Comparison of ENCODE assay signal across 10 cellular contexts in genomic region chr12:122318607-122319311, GRCh38. TPM values are rescaled to one million over a fixed set of nuclear protein-coding genes. Genes with fewer than 3 reads are reported as not detected.
DNase-seq lines count a peak whose midpoint lies in the region; ATAC-seq, FAIRE-seq and TF ChIP-seq lines count a peak whose summit lies in the region.
"Had no signal": no experiment of that assay in that cellular context is flagged by ENCODE, and none has a peak within 500 bp of the region (broad histone marks: within the 10 kb centered on the region; RNA-seq: fewer than 3 reads in every experiment).

No MANE protein-coding gene starts in this region.

- H3K9me3 ChIP-seq in SJSA1 (replicated peaks): no peaks in the 10 kb centered on the region
- no peaks in the 10 kb centered on the region for H3K9me3 ChIP-seq in fibroblast of lung (ENCODE audit: control insufficient read depth, insufficient read depth, low read depth, low read length)
- no peaks in the 10 kb centered on the region for H3K9me3 ChIP-seq in pancreas

- H3K27me3 Mint-ChIP-seq in natural killer cell treated with Interleukin-12 subunit alpha and Interleukin-12 subunit beta and Interleukin-15 and Interleukin-18, amount 100 ng/mL, for 72 hours: no peaks in the 10 kb centered on the region
- H3K27me3 Mint-ChIP-seq: activated CD4-positive, alpha-beta T cell treated with anti-CD3 and anti-CD28 coated beads, Interleukin-2, amount 10 ng/mL, durations not matched to agents 24 days and 14 days had no signal

- DNase-seq in AG08395 (ENCODE audit: low spot score): peak; percentile 92
- DNase-seq in SJSA1 (ENCODE audit: low read depth in 1 of 2, low spot score in 2 of 2): peak; percentile 56 to 85
- peak; percentile 86 to 96 for DNase-seq in fibroblast of lung (ENCODE audit: low read depth in 2 of 2)
- DNase-seq in pancreas: no peak
- no peak for DNase-seq in activated CD4-positive, CD25-positive, alpha-beta regulatory T cell (lab: John Stamatoyannopoulos, UW)
- DNase-seq in natural killer cell treated with Interleukin-12 subunit alpha and Interleukin-12 subunit beta and Interleukin-15 and Interleukin-18, amount 100 ng/mL, for 72 hours (ENCODE audit: low spot score): no peak
- DNase-seq: activated CD4-positive, alpha-beta T cell treated with anti-CD3 and anti-CD28 coated beads, Interleukin-2, amount 10 ng/mL, durations not matched to agents 24 days and 14 days had no signal

- H3K4me2 ChIP-seq in fibroblast of lung (ENCODE audit: extremely low read depth, insufficient read depth, low read length): peak overlapping the region; percentile 5

- ATAC-seq in pancreas (peak in 3 of 4 donors; percentile 26 to 38 (median 38)), HG02870 (IDR thresholded peaks at IDR 0.05; ENCODE audit: unreplicated experiment) (no peak), HG02973 (IDR thresholded peaks at IDR 0.05; ENCODE audit: unreplicated experiment) (no peak)
- no peak for ATAC-seq in natural killer cell treated with Interleukin-12 subunit alpha and Interleukin-12 subunit beta and Interleukin-15 and Interleukin-18, amount 100 ng/mL, for 72 hours

- no peak overlapping the region for H3K9ac ChIP-seq in fibroblast of lung (ENCODE audit: insufficient read depth, low read length)

- H3K27ac ChIP-seq in SJSA1 (peak overlapping the region; percentile 93), fibroblast of lung (ENCODE audit: insufficient read depth, low read length) (peak overlapping the region; percentile 59), pancreas (no peak overlapping the region)
- H3K27ac ChIP-seq: C4-2B had no signal

- no peaks in the 10 kb centered on the region for H3K4me1 Mint-ChIP-seq in natural killer cell treated with Interleukin-12 subunit alpha and Interleukin-12 subunit beta and Interleukin-15 and Interleukin-18, amount 100 ng/mL, for 72 hours (ENCODE audit: low read depth in 2 of 2)
- H3K4me1 Mint-ChIP-seq: activated CD4-positive, alpha-beta T cell treated with anti-CD3 and anti-CD28 coated beads, Interleukin-2, amount 10 ng/mL, durations not matched to agents 24 days and 14 days had no signal

- no peaks in the 10 kb centered on the region for H3K79me2 ChIP-seq in fibroblast of lung (ENCODE audit: control insufficient read depth, insufficient read depth, low read length)

- TF ChIP-seq CTCF in fibroblast of lung (conservative IDR thresholded peaks at IDR 0.05 in 1 of 2, IDR thresholded peaks at IDR 0.05 in 1 of 2; ENCODE audit: low read depth in 1 of 2, low read length in 2 of 2): no peak
- no peak for TF ChIP-seq CTCF in pancreas (IDR thresholded peaks at IDR 0.05)

- H3K4me1 ChIP-seq in SJSA1 (replicated peaks) (peaks cover 21% of the 10 kb centered on the region), fibroblast of lung (ENCODE audit: control insufficient read depth, extremely low read depth, insufficient read depth, low read length) (peaks cover 7% of the 10 kb centered on the region), pancreas (no peaks in the 10 kb centered on the region)

- H4K20me1 ChIP-seq in fibroblast of lung (ENCODE audit: control insufficient read depth, extremely low read depth, insufficient read depth, low read length): no peaks in the 10 kb centered on the region

- no peak for FAIRE-seq in pancreas (lab: Jason Lieb, UNC)

- H3K9me3 Mint-ChIP-seq in natural killer cell treated with Interleukin-12 subunit alpha and Interleukin-12 subunit beta and Interleukin-15 and Interleukin-18, amount 100 ng/mL, for 72 hours: no peaks in the 10 kb centered on the region
- H3K9me3 Mint-ChIP-seq: activated CD4-positive, alpha-beta T cell treated with anti-CD3 and anti-CD28 coated beads, Interleukin-2, amount 10 ng/mL, durations not matched to agents 24 days and 14 days had no signal

- intact Hi-C loops in pancreas (cut with DNase I): no loop called here

- H3K4me3 ChIP-seq in SJSA1: no peak overlapping the region
- H3K4me3 ChIP-seq in fibroblast of lung (replicated peaks in 1 of 4; ENCODE audit: control extremely low read depth in 1 of 4, insufficient read depth in 1 of 4, low read depth in 3 of 4, low read length in 4 of 4): no peak overlapping the region
- H3K4me3 ChIP-seq in pancreas: no peak overlapping the region

- H3K27me3 ChIP-seq in SJSA1 (replicated peaks): no peaks in the 10 kb centered on the region
- H3K27me3 ChIP-seq in fibroblast of lung (ENCODE audit: control insufficient read depth, insufficient read depth, low read length): no peaks in the 10 kb centered on the region
- no peaks in the 10 kb centered on the region for H3K27me3 ChIP-seq in pancreas

- H3K36me3 Mint-ChIP-seq in natural killer cell treated with Interleukin-12 subunit alpha and Interleukin-12 subunit beta and Interleukin-15 and Interleukin-18, amount 100 ng/mL, for 72 hours: peaks cover 22% of the 10 kb centered on the region

- H3K4me3 Mint-ChIP-seq in natural killer cell treated with Interleukin-12 subunit alpha and Interleukin-12 subunit beta and Interleukin-15 and Interleukin-18, amount 100 ng/mL, for 72 hours: no peak overlapping the region
- H3K4me3 Mint-ChIP-seq: activated CD4-positive, alpha-beta T cell treated with anti-CD3 and anti-CD28 coated beads, Interleukin-2, amount 10 ng/mL, durations not matched to agents 24 days and 14 days had no signal

- WGBS in pancreas, 2 donors: 81 to 83% methylated on average over 3 of the region's 3 CpGs

- H3K36me3 ChIP-seq in SJSA1 (peaks cover 63% of the 10 kb centered on the region), fibroblast of lung (ENCODE audit: control insufficient read depth, insufficient read depth, low read length) (peaks cover 7% of the 10 kb centered on the region), pancreas (peaks cover 0 to 38% (median 3%) of the 10 kb centered on the region in 3 donors)

- no peak overlapping the region for H2AFZ ChIP-seq in fibroblast of lung (ENCODE audit: low read length)

- no peak overlapping the region for H3K27ac Mint-ChIP-seq in natural killer cell treated with Interleukin-12 subunit alpha and Interleukin-12 subunit beta and Interleukin-15 and Interleukin-18, amount 100 ng/mL, for 72 hours
- H3K27ac Mint-ChIP-seq: activated CD4-positive, alpha-beta T cell treated with anti-CD3 and anti-CD28 coated beads, Interleukin-2, amount 10 ng/mL, durations not matched to agents 24 days and 14 days had no signal

RNA-seq across cellular contexts. Expression of gene VPS33A, which starts 52.5 kb away (rescaled TPM):
- 13.6 and 14.3 TPM in 2 replicates for total RNA-seq in SJSA1 (2014; rRNA removed; shearing (Covaris generic))
- 18.2 and 22.3 TPM in 2 replicates for total RNA-seq in fibroblast of lung
- 15.4 and 17.2 TPM in 2 replicates for polyA plus RNA-seq in fibroblast of lung
- 12.3 and 18.4 TPM in 2 replicates for polyA plus RNA-seq in fibroblast of lung (2012)
- polyA minus RNA-seq in fibroblast of lung (ENCODE audit: low replicate concordance): 7.4 and 8.6 TPM in 2 replicates
- 10 to 100 TPM in 1 of 6 donors, 1 to 10 TPM in 5; 4.5 to 12.0 (median 6.6) TPM for total RNA-seq in pancreas
- 1 to 10 TPM; 4.2 to 7.6 TPM for polyA plus RNA-seq in pancreas
- total RNA-seq in natural killer cell treated with Interleukin-12 subunit alpha and Interleukin-12 subunit beta and Interleukin-15 and Interleukin-18, amount 100 ng/mL, for 72 hours: 10 to 100 TPM; 31.8 to 34.4 TPM

Comparison
In these comparisons a context has a peak if more than half of its experiments do, and no peak if none do; other contexts are left out.
1. DNase-seq: peak in AG08395 (single experiment), SJSA1 (2 of 2) and fibroblast of lung (2 of 2); none in pancreas (0 of 6), activated CD4-positive, CD25-positive, alpha-beta regulatory T cell (0 of 4) and natural killer cell treated with Interleukin-12 subunit alpha and Interleukin-12 subunit beta and Interleukin-15 and Interleukin-18, amount 100 ng/mL, for 72 hours (single experiment).
2. H3K27ac ChIP-seq: peak in SJSA1 (single experiment) and fibroblast of lung (single experiment); none in pancreas (0 of 4).
3. ATAC-seq: peak in pancreas (3 of 4); none in HG02870 (single experiment), HG02973 (single experiment) and natural killer cell treated with Interleukin-12 subunit alpha and Interleukin-12 subunit beta and Interleukin-15 and Interleukin-18, amount 100 ng/mL, for 72 hours (0 of 2).